2 cellular contexts compared by ENCODE assay signal in the genomic region with DNA sequence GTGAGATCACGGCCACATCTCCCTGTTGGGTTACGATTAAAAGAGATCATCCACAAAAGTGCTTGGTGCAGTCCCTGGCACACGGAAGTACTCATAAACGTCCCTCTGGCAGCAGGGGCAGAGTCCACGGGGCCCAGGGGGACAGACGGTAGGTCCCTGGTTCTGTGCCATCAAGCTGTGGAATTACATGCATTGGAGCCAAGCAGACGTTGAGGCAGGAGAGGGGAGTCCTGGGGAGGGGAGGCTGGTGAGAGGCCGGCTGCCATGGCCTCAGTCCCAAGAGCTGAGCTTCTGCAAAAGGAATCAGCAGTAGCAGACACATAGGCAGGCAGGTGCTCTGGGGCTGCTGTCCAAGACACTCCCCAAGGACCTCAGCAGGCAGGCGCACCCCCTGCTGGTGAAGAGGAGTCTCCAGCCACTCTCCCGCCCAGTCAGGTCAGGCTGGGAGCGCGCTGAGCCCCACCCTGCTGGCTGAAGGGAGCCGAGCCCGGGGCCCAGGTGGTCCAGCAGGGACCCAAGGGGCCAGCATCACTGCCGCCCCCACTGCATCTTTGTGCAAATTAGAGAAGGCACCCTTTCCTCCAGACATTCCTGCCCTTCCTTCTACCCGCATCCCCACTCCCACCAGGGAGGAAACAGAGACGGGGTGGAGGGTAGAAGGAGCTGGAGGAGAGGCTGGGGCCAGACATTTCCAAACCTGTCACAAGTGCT.
TF ChIP-seq lines count a peak whose summit lies in the region.

No MANE protein-coding gene starts in this region.

TF ChIP-seq in K562, 482 proteins besides CTCF, POLR2A, EP300 and RAD21 (continues in another document):
- TF ChIP-seq ZNF395 (CRISPR knock-in tag; IDR thresholded peaks at IDR 0.05): no peak
- no peak for TF ChIP-seq KAT2B (IDR thresholded peaks at IDR 0.05; ENCODE audit: low read depth, low read length)
- TF ChIP-seq ZNF644 (tag; IDR thresholded peaks at IDR 0.05; ENCODE audit: low read depth): no peak
- no peak for TF ChIP-seq JUNB (CRISPR knock-in tag; conservative IDR thresholded peaks at IDR 0.05)
- TF ChIP-seq HMBOX1 (IDR thresholded peaks at IDR 0.05): no peak
- no peak for TF ChIP-seq ZSCAN29 (IDR thresholded peaks at IDR 0.05)
- no peak for TF ChIP-seq RBM14 (IDR thresholded peaks at IDR 0.05; ENCODE audit: borderline replicate concordance, insufficient read depth, low read depth, low read length)
- TF ChIP-seq, protein P1, sequence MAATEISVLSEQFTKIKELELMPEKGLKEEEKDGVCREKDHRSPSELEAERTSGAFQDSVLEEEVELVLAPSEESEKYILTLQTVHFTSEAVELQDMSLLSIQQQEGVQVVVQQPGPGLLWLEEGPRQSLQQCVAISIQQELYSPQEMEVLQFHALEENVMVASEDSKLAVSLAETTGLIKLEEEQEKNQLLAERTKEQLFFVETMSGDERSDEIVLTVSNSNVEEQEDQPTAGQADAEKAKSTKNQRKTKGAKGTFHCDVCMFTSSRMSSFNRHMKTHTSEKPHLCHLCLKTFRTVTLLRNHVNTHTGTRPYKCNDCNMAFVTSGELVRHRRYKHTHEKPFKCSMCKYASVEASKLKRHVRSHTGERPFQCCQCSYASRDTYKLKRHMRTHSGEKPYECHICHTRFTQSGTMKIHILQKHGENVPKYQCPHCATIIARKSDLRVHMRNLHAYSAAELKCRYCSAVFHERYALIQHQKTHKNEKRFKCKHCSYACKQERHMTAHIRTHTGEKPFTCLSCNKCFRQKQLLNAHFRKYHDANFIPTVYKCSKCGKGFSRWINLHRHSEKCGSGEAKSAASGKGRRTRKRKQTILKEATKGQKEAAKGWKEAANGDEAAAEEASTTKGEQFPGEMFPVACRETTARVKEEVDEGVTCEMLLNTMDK (IDR thresholded peaks at IDR 0.05; ENCODE audit: borderline replicate concordance, insufficient read depth, low read depth, low read length, poor library complexity, severe bottlenecking): peak; percentile 52
- no peak for TF ChIP-seq EGR1 (conservative IDR thresholded peaks at IDR 0.05)
- TF ChIP-seq SMC3 (conservative IDR thresholded peaks at IDR 0.05; ENCODE audit: insufficient read depth, low read depth, low read length): peak; percentile 57; the same call in 1 of the 2 replicates
- no peak; the same call in 1 of the 2 replicates for TF ChIP-seq STAG1 (CRISPR knock-in tag; IDR thresholded peaks at IDR 0.05; ENCODE audit: borderline replicate concordance)
- TF ChIP-seq RB1 (IDR thresholded peaks at IDR 0.05; ENCODE audit: low read depth): peak; percentile 64; the same call in 1 of the 2 replicates
- no peak for TF ChIP-seq DIDO1 (tag; IDR thresholded peaks at IDR 0.05; ENCODE audit: low read depth)
- TF ChIP-seq, protein P2, sequence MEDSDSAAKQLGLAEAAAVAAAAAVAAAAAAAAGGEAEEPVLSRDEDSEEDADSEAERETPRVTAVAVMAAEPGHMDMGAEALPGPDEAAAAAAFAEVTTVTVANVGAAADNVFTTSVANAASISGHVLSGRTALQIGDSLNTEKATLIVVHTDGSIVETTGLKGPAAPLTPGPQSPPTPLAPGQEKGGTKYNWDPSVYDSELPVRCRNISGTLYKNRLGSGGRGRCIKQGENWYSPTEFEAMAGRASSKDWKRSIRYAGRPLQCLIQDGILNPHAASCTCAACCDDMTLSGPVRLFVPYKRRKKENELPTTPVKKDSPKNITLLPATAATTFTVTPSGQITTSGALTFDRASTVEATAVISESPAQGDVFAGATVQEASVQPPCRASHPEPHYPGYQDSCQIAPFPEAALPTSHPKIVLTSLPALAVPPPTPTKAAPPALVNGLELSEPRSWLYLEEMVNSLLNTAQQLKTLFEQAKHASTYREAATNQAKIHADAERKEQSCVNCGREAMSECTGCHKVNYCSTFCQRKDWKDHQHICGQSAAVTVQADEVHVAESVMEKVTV (CRISPR knock-in tag; IDR thresholded peaks at IDR 0.05): no peak
- TF ChIP-seq, protein P3, sequence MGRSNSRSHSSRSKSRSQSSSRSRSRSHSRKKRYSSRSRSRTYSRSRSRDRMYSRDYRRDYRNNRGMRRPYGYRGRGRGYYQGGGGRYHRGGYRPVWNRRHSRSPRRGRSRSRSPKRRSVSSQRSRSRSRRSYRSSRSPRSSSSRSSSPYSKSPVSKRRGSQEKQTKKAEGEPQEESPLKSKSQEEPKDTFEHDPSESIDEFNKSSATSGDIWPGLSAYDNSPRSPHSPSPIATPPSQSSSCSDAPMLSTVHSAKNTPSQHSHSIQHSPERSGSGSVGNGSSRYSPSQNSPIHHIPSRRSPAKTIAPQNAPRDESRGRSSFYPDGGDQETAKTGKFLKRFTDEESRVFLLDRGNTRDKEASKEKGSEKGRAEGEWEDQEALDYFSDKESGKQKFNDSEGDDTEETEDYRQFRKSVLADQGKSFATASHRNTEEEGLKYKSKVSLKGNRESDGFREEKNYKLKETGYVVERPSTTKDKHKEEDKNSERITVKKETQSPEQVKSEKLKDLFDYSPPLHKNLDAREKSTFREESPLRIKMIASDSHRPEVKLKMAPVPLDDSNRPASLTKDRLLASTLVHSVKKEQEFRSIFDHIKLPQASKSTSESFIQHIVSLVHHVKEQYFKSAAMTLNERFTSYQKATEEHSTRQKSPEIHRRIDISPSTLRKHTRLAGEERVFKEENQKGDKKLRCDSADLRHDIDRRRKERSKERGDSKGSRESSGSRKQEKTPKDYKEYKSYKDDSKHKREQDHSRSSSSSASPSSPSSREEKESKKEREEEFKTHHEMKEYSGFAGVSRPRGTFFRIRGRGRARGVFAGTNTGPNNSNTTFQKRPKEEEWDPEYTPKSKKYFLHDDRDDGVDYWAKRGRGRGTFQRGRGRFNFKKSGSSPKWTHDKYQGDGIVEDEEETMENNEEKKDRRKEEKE (IDR thresholded peaks at IDR 0.05; ENCODE audit: borderline replicate concordance in 1 of 2, control insufficient read depth in 1 of 2, low read depth in 2 of 2, low read length in 1 of 2): no peak
- no peak for TF ChIP-seq CHD2 (IDR thresholded peaks at IDR 0.05; ENCODE audit: low read depth, low read length)

TF ChIP-seq in liver, 16 proteins besides CTCF, POLR2A, EP300 and RAD21:
- TF ChIP-seq HNF4G (IDR thresholded peaks at IDR 0.05) (peak; percentile 88), MAX (IDR thresholded peaks at IDR 0.05) (peak; percentile 68), TAF1 (conservative IDR thresholded peaks at IDR 0.05) (no peak), FOXA1 (IDR thresholded peaks at IDR 0.05) (no peak), RXRA (IDR thresholded peaks at IDR 0.05) (peak; percentile 47 to 70), YY1 (IDR thresholded peaks at IDR 0.05) (peak; percentile 58), REST (IDR thresholded peaks at IDR 0.05) (peak; percentile 63), SP1 (IDR thresholded peaks at IDR 0.05) (peak; percentile 87), HNF4A (conservative IDR thresholded peaks at IDR 0.05) (peak; percentile 86 to 91)
